1 cellular context compared by ENCODE assay signal in the genomic region with DNA sequence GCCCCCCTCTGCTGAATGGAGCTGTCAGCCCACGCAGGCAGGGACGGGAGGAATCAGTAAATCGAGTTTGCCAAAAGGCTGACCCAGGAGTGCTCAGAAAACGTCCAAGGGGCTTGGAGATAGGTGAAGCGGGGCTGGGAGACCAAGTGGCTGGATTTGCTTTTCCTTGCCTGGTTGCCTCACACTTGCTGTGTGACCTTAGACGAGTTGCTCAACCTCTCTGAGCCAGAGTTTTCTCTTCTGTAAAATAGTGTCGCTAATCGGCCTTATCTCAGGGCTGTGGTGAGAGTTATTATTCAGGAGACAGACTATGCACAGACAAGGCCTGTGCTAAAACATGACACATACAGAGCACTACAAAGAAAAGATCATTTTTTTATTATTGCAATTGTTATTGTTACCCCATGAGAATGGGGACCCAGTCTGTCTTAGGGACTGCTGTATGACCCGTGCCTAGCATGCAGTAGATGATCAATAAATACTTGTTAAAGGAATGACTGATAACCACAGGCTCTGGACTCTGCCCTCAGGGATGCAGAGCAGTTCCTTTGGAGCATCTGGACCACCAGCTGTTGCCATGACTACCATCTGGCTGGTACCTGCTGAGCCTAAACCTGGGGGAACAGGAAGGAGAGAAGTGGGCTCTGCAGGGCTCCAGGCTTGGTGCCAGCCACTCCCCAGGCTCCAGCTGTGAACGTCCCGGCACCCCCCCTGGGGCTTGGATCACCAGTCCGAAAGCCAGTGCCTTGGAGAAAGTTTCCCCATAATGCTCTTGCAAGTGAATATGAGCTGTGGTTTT.
TF ChIP-seq lines count a peak whose summit lies in the region.

No MANE protein-coding gene starts in this region.

TF ChIP-seq in SK-N-SH, 30 proteins besides CTCF, POLR2A, EP300 and RAD21 (continued from another document):
- TF ChIP-seq, protein P1, sequence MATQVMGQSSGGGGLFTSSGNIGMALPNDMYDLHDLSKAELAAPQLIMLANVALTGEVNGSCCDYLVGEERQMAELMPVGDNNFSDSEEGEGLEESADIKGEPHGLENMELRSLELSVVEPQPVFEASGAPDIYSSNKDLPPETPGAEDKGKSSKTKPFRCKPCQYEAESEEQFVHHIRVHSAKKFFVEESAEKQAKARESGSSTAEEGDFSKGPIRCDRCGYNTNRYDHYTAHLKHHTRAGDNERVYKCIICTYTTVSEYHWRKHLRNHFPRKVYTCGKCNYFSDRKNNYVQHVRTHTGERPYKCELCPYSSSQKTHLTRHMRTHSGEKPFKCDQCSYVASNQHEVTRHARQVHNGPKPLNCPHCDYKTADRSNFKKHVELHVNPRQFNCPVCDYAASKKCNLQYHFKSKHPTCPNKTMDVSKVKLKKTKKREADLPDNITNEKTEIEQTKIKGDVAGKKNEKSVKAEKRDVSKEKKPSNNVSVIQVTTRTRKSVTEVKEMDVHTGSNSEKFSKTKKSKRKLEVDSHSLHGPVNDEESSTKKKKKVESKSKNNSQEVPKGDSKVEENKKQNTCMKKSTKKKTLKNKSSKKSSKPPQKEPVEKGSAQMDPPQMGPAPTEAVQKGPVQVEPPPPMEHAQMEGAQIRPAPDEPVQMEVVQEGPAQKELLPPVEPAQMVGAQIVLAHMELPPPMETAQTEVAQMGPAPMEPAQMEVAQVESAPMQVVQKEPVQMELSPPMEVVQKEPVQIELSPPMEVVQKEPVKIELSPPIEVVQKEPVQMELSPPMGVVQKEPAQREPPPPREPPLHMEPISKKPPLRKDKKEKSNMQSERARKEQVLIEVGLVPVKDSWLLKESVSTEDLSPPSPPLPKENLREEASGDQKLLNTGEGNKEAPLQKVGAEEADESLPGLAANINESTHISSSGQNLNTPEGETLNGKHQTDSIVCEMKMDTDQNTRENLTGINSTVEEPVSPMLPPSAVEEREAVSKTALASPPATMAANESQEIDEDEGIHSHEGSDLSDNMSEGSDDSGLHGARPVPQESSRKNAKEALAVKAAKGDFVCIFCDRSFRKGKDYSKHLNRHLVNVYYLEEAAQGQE (IDR thresholded peaks at IDR 0.05; ENCODE audit: low read depth, low read length), result no peak
